In the genomic region with DNA sequence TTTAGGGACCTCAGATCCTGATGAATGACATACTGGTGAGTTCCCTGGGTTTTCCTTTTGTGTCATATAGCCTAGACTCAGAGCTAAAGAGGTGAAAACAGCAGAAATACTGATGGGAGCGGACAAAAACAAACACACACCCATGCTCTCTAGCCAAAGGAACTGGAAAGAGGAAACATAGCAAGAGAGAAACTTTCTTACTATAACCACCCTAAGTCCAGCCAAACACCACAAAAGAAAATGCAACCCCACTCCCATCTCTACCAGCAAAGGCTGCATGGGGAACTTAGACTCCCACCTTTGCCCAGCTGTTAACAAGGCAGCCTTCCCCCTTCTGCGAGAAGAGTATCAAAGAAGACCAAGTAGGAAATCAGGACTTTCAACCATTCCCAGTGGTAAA, we compare ENCODE assay signal across 1 cellular context.
TF ChIP-seq lines count a peak whose summit lies in the region.

No MANE protein-coding gene starts in this region.

TF ChIP-seq in H1, 55 proteins besides CTCF, POLR2A, EP300 and RAD21:
- no peak for TF ChIP-seq SIN3A (conservative IDR thresholded peaks at IDR 0.05 in 1 of 2, IDR thresholded peaks at IDR 0.05 in 1 of 2; ENCODE audit: low read depth in 1 of 2, low read length in 2 of 2)
- TF ChIP-seq SAP30 (IDR thresholded peaks at IDR 0.05; ENCODE audit: insufficient read depth, insufficient replicate concordance, low read length), result no peak
- no peak for TF ChIP-seq CTBP2 (IDR thresholded peaks at IDR 0.05; ENCODE audit: borderline replicate concordance, insufficient read depth, insufficient read length, low read length)
- TF ChIP-seq CHD1 (IDR thresholded peaks at IDR 0.05; ENCODE audit: low read depth, low read length), result no peak
- TF ChIP-seq TCF12 (IDR thresholded peaks at IDR 0.05; ENCODE audit: low read depth, low read length), result no peak
- TF ChIP-seq SRF (IDR thresholded peaks at IDR 0.05; ENCODE audit: low read depth, low read length), result no peak
- no peak for TF ChIP-seq CBX5 (IDR thresholded peaks at IDR 0.05; ENCODE audit: low read depth, low read length)
- TF ChIP-seq TBP (IDR thresholded peaks at IDR 0.05; ENCODE audit: low read depth, low read length), result no peak
- TF ChIP-seq KDM1A (IDR thresholded peaks at IDR 0.05; ENCODE audit: borderline replicate concordance, low read length), result no peak
- no peak for TF ChIP-seq JUND (IDR thresholded peaks at IDR 0.05; ENCODE audit: low read length)
- TF ChIP-seq BRCA1 (IDR thresholded peaks at IDR 0.05; ENCODE audit: low read depth, low read length), result no peak
- no peak for TF ChIP-seq HDAC2 (IDR thresholded peaks at IDR 0.05; ENCODE audit: borderline replicate concordance in 1 of 2, low read depth in 2 of 2, low read length in 2 of 2)
- no peak for TF ChIP-seq KDM5A (IDR thresholded peaks at IDR 0.05; ENCODE audit: low read length)
- TF ChIP-seq SIRT6 (IDR thresholded peaks at IDR 0.05; ENCODE audit: low read length), result no peak
- no peak for TF ChIP-seq BCL11A (IDR thresholded peaks at IDR 0.05; ENCODE audit: low read depth in 2 of 2, low read length in 2 of 2)
- TF ChIP-seq CREB1 (IDR thresholded peaks at IDR 0.05), result no peak
